Comparison of ENCODE assay signal across 17 cellular contexts in genomic region chr6:169620171-169621125, GRCh38.
A peak's percentile ranks its signal among the peaks of the same experiment; 100 is the strongest.
DNase-seq lines count a peak whose midpoint lies in the region; ATAC-seq and TF ChIP-seq lines count a peak whose summit lies in the region.
"Had no signal": no experiment of that assay in that cellular context is flagged by ENCODE, and none has a peak within 500 bp of the region (broad histone marks: within the 10 kb centered on the region; RNA-seq: fewer than 3 reads in every experiment).

No MANE protein-coding gene starts in this region.

- no peaks in the 10 kb centered on the region for H3K27me3 Mint-ChIP-seq in progenitor cell of endocrine pancreas

- peaks cover 5% of the 10 kb centered on the region for H3K9me3 ChIP-seq in psoas muscle
- H3K9me3 ChIP-seq in MM.1S (replicated peaks; ENCODE audit: insufficient read depth, low read length): no peaks in the 10 kb centered on the region
- H3K9me3 ChIP-seq: suprapubic skin had no signal

- H4K20me1 ChIP-seq in MM.1S (ENCODE audit: insufficient read depth, low read length): no peaks in the 10 kb centered on the region

- no peaks in the 10 kb centered on the region for H3F3A ChIP-seq in MM.1S (ENCODE audit: insufficient read depth, low read length)

- H3K36me3 Mint-ChIP-seq in progenitor cell of endocrine pancreas (ENCODE audit: insufficient read depth): peaks cover 22% of the 10 kb centered on the region

- H3K27ac ChIP-seq in psoas muscle (no peak overlapping the region), MM.1S (ENCODE audit: low read length) (no peak overlapping the region)
- H3K27ac ChIP-seq: heart right ventricle, suprapubic skin had no signal

- H3K4me2 ChIP-seq in MM.1S (ENCODE audit: low read depth, low read length): no peak overlapping the region

- H3K27me3 ChIP-seq in psoas muscle (ENCODE audit: insufficient read depth in 3 of 3, low read length in 2 of 3) (no peaks in the 10 kb centered on the region), MM.1S (replicated peaks; ENCODE audit: insufficient read depth, low read length) (no peaks in the 10 kb centered on the region)
- H3K27me3 ChIP-seq: heart right ventricle, suprapubic skin had no signal

- H3K27ac Mint-ChIP-seq in progenitor cell of endocrine pancreas: peak overlapping the region; percentile 5
- H3K27ac Mint-ChIP-seq: activated CD8-positive, alpha-beta T cell treated with anti-CD3 and anti-CD28 coated beads, Interleukin-2, amount 10 ng/mL, durations not matched to agents 7 days and 5 days; activated naive CD4-positive, alpha-beta T cell treated with anti-CD3 and anti-CD28 coated beads for 36 hours had no signal

- H3K4me3 Mint-ChIP-seq in progenitor cell of endocrine pancreas (ENCODE audit: low read depth): no peak overlapping the region
- H3K4me3 Mint-ChIP-seq: activated CD8-positive, alpha-beta T cell treated with anti-CD3 and anti-CD28 coated beads, Interleukin-2, amount 10 ng/mL, durations not matched to agents 7 days and 5 days; activated naive CD4-positive, alpha-beta T cell treated with anti-CD3 and anti-CD28 coated beads for 36 hours had no signal

- no peak overlapping the region for H2AFZ ChIP-seq in MM.1S (ENCODE audit: low read length)

- H3K36me3 ChIP-seq in psoas muscle (ENCODE audit: insufficient read depth in 1 of 2, low read depth in 1 of 2) (no peaks in the 10 kb centered on the region), MM.1S (replicated peaks; ENCODE audit: insufficient read depth, low read length) (no peaks in the 10 kb centered on the region)

- DNase-seq in HCEC 1CT (peak; percentile 71), amniotic epithelial cell (ENCODE audit: low read depth) (peak; percentile 82), foreskin fibroblast (peak; percentile 20 to 58), progenitor cell of endocrine pancreas (ENCODE audit: low spot score, unreplicated experiment) (no peak), psoas muscle (no peak), MM.1S (no peak)
- DNase-seq: activated CD8-positive, alpha-beta T cell treated with anti-CD3 and anti-CD28 coated beads, Interleukin-2, amount 10 ng/mL, durations not matched to agents 7 days and 5 days; activated naive CD4-positive, alpha-beta T cell treated with anti-CD3 and anti-CD28 coated beads for 36 hours; heart right ventricle; KG1; NCI-H187 treated with DMSO at 0.1 percent for 48 hours; retina; T-helper 2 cell had no signal

- H3K9me2 ChIP-seq in MM.1S (replicated peaks; ENCODE audit: insufficient read depth, low read length): no peaks in the 10 kb centered on the region

- ATAC-seq in GM19328 (IDR thresholded peaks at IDR 0.05; ENCODE audit: unreplicated experiment): no peak
- no peak for ATAC-seq in HG02623 (IDR thresholded peaks at IDR 0.05; ENCODE audit: unreplicated experiment)
- no peak for ATAC-seq in psoas muscle
- ATAC-seq: activated CD8-positive, alpha-beta T cell treated with anti-CD3 and anti-CD28 coated beads, Interleukin-2, amount 10 ng/mL, durations not matched to agents 7 days and 5 days; HCT116; heart right ventricle had no signal

- H3K4me3 ChIP-seq in foreskin fibroblast (ENCODE audit: low read depth in 1 of 2, low read length in 2 of 2): no peak overlapping the region
- H3K4me3 ChIP-seq in psoas muscle: no peak overlapping the region
- no peak overlapping the region for H3K4me3 ChIP-seq in MM.1S (ENCODE audit: low read length)
- H3K4me3 ChIP-seq: heart right ventricle, suprapubic skin had no signal

- H3K79me2 ChIP-seq in MM.1S (ENCODE audit: low read length): no peaks in the 10 kb centered on the region

- TF ChIP-seq CTCF in foreskin fibroblast (IDR thresholded peaks at IDR 0.05; ENCODE audit: low read depth, low read length) (no peak), progenitor cell of endocrine pancreas (IDR thresholded peaks at IDR 0.05; ENCODE audit: unreplicated experiment) (no peak), psoas muscle (IDR thresholded peaks at IDR 0.05) (no peak), MM.1S (IDR thresholded peaks at IDR 0.05; ENCODE audit: low read length) (no peak)

- intact Hi-C loops in psoas muscle (cut with DNase I): no loop called here

- H3K9me3 Mint-ChIP-seq in progenitor cell of endocrine pancreas (ENCODE audit: low read depth): peaks cover 4% of the 10 kb centered on the region

- H3K4me1 Mint-ChIP-seq in progenitor cell of endocrine pancreas (ENCODE audit: low read depth): peaks cover 22% of the 10 kb centered on the region

- 91 to 94% (median 92%) methylated on average over 10 of the region's 10 CpGs for WGBS in psoas muscle, 3 donors

- no peaks in the 10 kb centered on the region for H3K4me1 ChIP-seq in psoas muscle
- H3K4me1 ChIP-seq in MM.1S (ENCODE audit: low read length): no peaks in the 10 kb centered on the region
- H3K4me1 ChIP-seq: suprapubic skin had no signal

- H3K9ac ChIP-seq in MM.1S (ENCODE audit: low read length): no peak overlapping the region

Comparison
In these comparisons a context has a peak if more than half of its experiments do, and no peak if none do; other contexts are left out.
1. DNase-seq: peak in HCEC 1CT (single experiment), amniotic epithelial cell (single experiment) and foreskin fibroblast (2 of 2); none in progenitor cell of endocrine pancreas (single experiment), psoas muscle (0 of 2) and MM.1S (single experiment).